Comparison of ENCODE assay signal across 9 cellular contexts in the genomic region with DNA sequence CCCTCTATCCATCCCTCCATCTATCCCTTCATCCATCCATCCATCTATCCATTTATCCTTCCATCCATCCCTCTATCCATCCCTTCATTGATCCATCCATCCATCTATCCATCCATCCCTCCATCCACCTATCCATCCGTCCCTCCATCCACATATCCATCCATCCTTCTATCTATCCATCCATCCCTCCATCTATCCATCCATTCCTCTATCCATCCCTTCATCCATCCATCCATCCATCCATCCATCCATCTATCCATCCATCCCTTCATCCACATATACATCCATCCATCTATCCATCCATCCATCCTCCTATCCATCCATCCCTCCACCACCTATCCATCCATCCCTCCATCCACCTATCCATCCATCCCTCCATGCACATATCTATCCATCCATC. TPM values are rescaled to one million over a fixed set of nuclear protein-coding genes. Genes with fewer than 3 reads are reported as not detected.
"Had no signal": no experiment of that assay in that cellular context is flagged by ENCODE, and none has a peak within 500 bp of the region (broad histone marks: within the 10 kb centered on the region; RNA-seq: fewer than 3 reads in every experiment).

No MANE protein-coding gene starts in this region.

- DNase-seq: GM23248, GOT3, H7, KBM-7 had no signal

- H3K4me1 ChIP-seq: HAP-1 had no signal

- H3K27ac ChIP-seq: GM23248, KMS-11 had no signal

- H3K36me3 ChIP-seq: HAP-1 had no signal

- H3K9me3 ChIP-seq: HAP-1 had no signal

- H3K4me3 ChIP-seq: GM23248, HAP-1 had no signal

- H3K9ac ChIP-seq: GM23248, KMS-11 had no signal

- H2AFZ ChIP-seq: GM23248 had no signal

- H3K4me2 ChIP-seq: KMS-11 had no signal

- ATAC-seq: HCT116 had no signal

- FAIRE-seq: HTR-8/SVneo had no signal

RNA-seq across cellular contexts. Expression of gene MATN1, which starts 23.6 kb away (rescaled TPM):
- total RNA-seq: HT-29 had no signal
- polyA plus RNA-seq: GM23248 had no signal

RNA-seq across cellular contexts. Expression of gene LAPTM5, which starts 57.8 kb away (rescaled TPM):
- total RNA-seq: GM23248 had no signal
